1 cellular context compared by ENCODE assay signal in the genomic region with DNA sequence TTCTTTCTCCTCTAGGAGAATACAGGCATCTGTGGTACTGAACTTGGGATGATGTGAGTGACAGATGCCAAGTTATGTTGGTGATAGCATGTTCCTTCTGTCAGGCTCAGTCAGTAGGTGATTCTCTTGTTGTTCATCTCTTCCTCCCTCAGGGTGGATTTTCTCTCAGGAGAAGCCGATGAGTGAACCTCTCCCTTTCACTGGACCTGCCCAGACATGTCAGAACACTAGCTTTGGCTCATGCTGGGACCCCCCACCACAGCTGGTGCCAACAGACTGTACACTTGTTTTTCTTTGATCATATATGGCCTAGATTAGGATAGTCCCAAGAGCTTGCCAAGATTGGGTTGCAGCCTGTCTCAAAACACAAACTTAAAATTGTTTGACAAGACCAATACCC.
TF ChIP-seq lines count a peak whose summit lies in the region.

No MANE protein-coding gene starts in this region.

TF ChIP-seq in WTC11, 78 proteins besides CTCF, POLR2A, EP300 and RAD21 (continued from another document):
- TF ChIP-seq, protein P1, sequence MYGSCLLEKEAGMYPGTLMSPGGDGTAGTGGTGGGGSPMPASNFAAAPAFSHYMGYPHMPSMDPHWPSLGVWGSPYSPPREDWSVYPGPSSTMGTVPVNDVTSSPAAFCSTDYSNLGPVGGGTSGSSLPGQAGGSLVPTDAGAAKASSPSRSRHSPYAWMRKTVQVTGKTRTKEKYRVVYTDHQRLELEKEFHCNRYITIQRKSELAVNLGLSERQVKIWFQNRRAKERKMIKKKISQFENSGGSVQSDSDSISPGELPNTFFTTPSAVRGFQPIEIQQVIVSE (CRISPR knock-in tag; IDR thresholded peaks at IDR 0.05; ENCODE audit: borderline replicate concordance), result no peak
